In the genomic region with DNA sequence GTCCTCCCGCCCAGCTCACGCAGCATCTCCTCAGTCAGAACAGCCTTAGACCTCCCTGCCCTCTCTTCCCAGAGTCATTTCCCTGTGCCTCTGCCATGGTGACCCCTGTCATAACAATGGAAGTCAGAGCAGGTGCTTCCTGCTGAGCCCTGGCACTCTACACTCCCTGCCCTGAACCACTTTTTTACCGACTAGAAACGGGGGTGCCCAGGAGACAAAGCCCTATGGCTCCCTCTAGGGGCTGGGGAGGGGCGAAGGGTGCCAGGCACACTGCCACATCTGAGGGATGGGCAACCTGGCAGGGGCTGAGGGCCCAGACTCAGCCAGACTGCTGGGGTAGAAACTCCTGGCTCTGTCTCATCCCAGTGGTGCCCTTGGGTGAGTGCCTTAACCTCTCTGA, we compare ENCODE assay signal across 8 cellular contexts. TPM values are rescaled to one million over a fixed set of nuclear protein-coding genes. Genes with fewer than 3 reads are reported as not detected.
DNase-seq lines count a peak whose midpoint lies in the region; ATAC-seq, FAIRE-seq and TF ChIP-seq lines count a peak whose summit lies in the region.

No MANE protein-coding gene starts in this region.

- intact Hi-C loops in HepG2 (cut with micrococcal nuclease; ENCODE audit: unreplicated experiment) = no loop called here

- peaks cover 6% of the 10 kb centered on the region for H3K36me3 ChIP-seq in BJ (ENCODE audit: control insufficient read depth, insufficient read depth, low read length)
- no peaks in the 10 kb centered on the region for H3K36me3 ChIP-seq in HEK293 (ENCODE audit: control insufficient read depth in 2 of 2, insufficient read depth in 1 of 2, low read length in 2 of 2)
- no peaks in the 10 kb centered on the region for H3K36me3 ChIP-seq in HepG2 (replicated peaks in 1 of 2; ENCODE audit: control insufficient read depth in 1 of 2, insufficient read depth in 2 of 2, low read length in 2 of 2)

- H3K27me3 Mint-ChIP-seq in activated naive CD8-positive, alpha-beta T cell treated with anti-CD3 and anti-CD28 coated beads for 36 hours = no peaks in the 10 kb centered on the region

- H3K9me3 ChIP-seq in HEK293 (ENCODE audit: control insufficient read depth, insufficient read depth, low read depth, low read length) (no peaks in the 10 kb centered on the region), HepG2 (ENCODE audit: low read length) (no peaks in the 10 kb centered on the region)

- POLR2A ChIA-PET in BJ (lab: Charles Lee) (no interaction called here), HEK293 (lab: Yijun Ruan, JAX) (no interaction called here), HepG2 (lab: Yijun Ruan, JAX) (no interaction called here)

- no peaks in the 10 kb centered on the region for H4K20me1 ChIP-seq in HepG2 (ENCODE audit: insufficient read depth, low read length)

- H3K9ac ChIP-seq in HepG2 (ENCODE audit: insufficient read depth, low read depth, low read length) = no peak overlapping the region

- H3K9me3 Mint-ChIP-seq in activated naive CD8-positive, alpha-beta T cell treated with anti-CD3 and anti-CD28 coated beads for 36 hours = no peaks in the 10 kb centered on the region

- H3K79me2 ChIP-seq in HepG2 (ENCODE audit: insufficient read depth, low read length) = no peaks in the 10 kb centered on the region

- no peak overlapping the region for H2AFZ ChIP-seq in HepG2 (ENCODE audit: low read length)

- no peak for FAIRE-seq in HepG2 (lab: Jason Lieb, UNC)

- no peak overlapping the region for H3K4me3 Mint-ChIP-seq in activated naive CD8-positive, alpha-beta T cell treated with anti-CD3 and anti-CD28 coated beads for 36 hours

- no peaks in the 10 kb centered on the region for H3K27me3 ChIP-seq in BJ (ENCODE audit: control insufficient read depth, insufficient read depth, low read length)
- H3K27me3 ChIP-seq in HepG2 (ENCODE audit: control insufficient read depth in 1 of 2, insufficient read depth in 2 of 2, low read length in 2 of 2) = peaks cover 1 to 28% of the 10 kb centered on the region in 2 experiments; a peak in 4 of 5 replicates

- in situ Hi-C loops in HepG2 (cut with HindIII; ENCODE audit: extremely low pct_ligation_motif_present, low pct_unique_long_range_greater_than_20kb) = no loop called here

- H3K27ac ChIP-seq in HEK293 (ENCODE audit: extremely low read depth, low read depth, low read length) = no peak overlapping the region
- H3K27ac ChIP-seq in HepG2 (ENCODE audit: extremely low read length, insufficient read depth, low read length) = no peak overlapping the region

- H3K27ac Mint-ChIP-seq in activated naive CD8-positive, alpha-beta T cell treated with anti-CD3 and anti-CD28 coated beads for 36 hours = no peak overlapping the region

- DNase-seq in BJ (ENCODE audit: low read depth) (no peak), OCI-M1 (lab: John Stamatoyannopoulos, UW) (peak; percentile 44), HepG2 (ENCODE audit: low spot score) (no peak)
- DNase-seq in activated naive CD8-positive, alpha-beta T cell treated with anti-CD3 and anti-CD28 coated beads for 36 hours = peak; percentile 44

- peak; percentile 61 for TF ChIP-seq CTCF in BJ (IDR thresholded peaks at IDR 0.05; ENCODE audit: insufficient read depth, low read depth, low read length)
- peak; percentile 82 for TF ChIP-seq CTCF in HEK293 (tag by site-specific recombination; IDR thresholded peaks at IDR 0.05)
- TF ChIP-seq CTCF in HepG2 (CRISPR knock-in tag; IDR thresholded peaks at IDR 0.05) = peak; percentile 73

- H3K4me3 ChIP-seq in BJ (ENCODE audit: low read depth, low read length) (no peak overlapping the region), HEK293 (ENCODE audit: low read depth, low read length) (no peak overlapping the region), HepG2 (replicated peaks in 1 of 3; ENCODE audit: insufficient read depth in 1 of 3, low read depth in 2 of 3, low read length in 3 of 3) (no peak overlapping the region)

- H3K36me3 Mint-ChIP-seq in activated naive CD8-positive, alpha-beta T cell treated with anti-CD3 and anti-CD28 coated beads for 36 hours = peaks cover 30% of the 10 kb centered on the region

- CTCF ChIA-PET in BJ (lab: Yijun Ruan, JAX) (interaction anchor here (0.6 to 1.1 kb wide), 4 partner anchors 10 to 21 kb away, joined by 3 to 5 read pairs (median 3); no protein-coding TSS in a partner anchor), HEK293 (lab: Yijun Ruan, JAX) (interaction anchor here (0.6 to 4.7 kb wide), 8 partner anchors 11 to 22 kb away, joined by 3 to 39 read pairs (median 4); partner anchors contain the start of gene ZNF574), HepG2 (lab: Yijun Ruan, JAX; ENCODE audit: low intra/inter-chr PET ratio, low total read pairs) (no interaction called here)

- TF ChIP-seq EP300 in HepG2 (IDR thresholded peaks at IDR 0.05; ENCODE audit: low read depth in 2 of 2, low read length in 2 of 2) (no peak), HepG2 (CRISPR knock-in tag; IDR thresholded peaks at IDR 0.05; ENCODE audit: borderline replicate concordance) (no peak)

- H3K4me2 ChIP-seq in HepG2 (ENCODE audit: low read depth, low read length) = no peak overlapping the region

- TF ChIP-seq RAD21 in HepG2 (CRISPR knock-in tag; IDR thresholded peaks at IDR 0.05) = no peak

- no peak for TF ChIP-seq POLR2A in HepG2 (IDR thresholded peaks at IDR 0.05; ENCODE audit: insufficient read depth in 1 of 2, low read depth in 2 of 2, low read length in 2 of 2)

- WGBS in HepG2 (ENCODE audit: low lambda C conversion rate) = 61% methylated on average over 2 of the region's 5 CpGs

- H3K4me1 Mint-ChIP-seq in activated naive CD8-positive, alpha-beta T cell treated with anti-CD3 and anti-CD28 coated beads for 36 hours = peaks cover 24% of the 10 kb centered on the region

- ATAC-seq in HepG2 (peak; percentile 44; the same call in 2 of the 3 replicates), GM21825 (IDR thresholded peaks at IDR 0.05; ENCODE audit: unreplicated experiment) (no peak), GM18858 (IDR thresholded peaks at IDR 0.05; ENCODE audit: unreplicated experiment) (no peak), HG03457 (IDR thresholded peaks at IDR 0.05; ENCODE audit: unreplicated experiment) (no peak)

- BruUV-seq in HepG2 (replicated peaks; lab: Mats Ljungman, UMichigan) = no TSS peak

- no peaks in the 10 kb centered on the region for H3K4me1 ChIP-seq in HEK293 (ENCODE audit: control insufficient read depth, insufficient read depth, low read length)
- peaks cover 15% of the 10 kb centered on the region for H3K4me1 ChIP-seq in HepG2 (ENCODE audit: insufficient read depth, low read length)

RNA-seq across cellular contexts. Expression of gene ZNF574, which starts 16.4 kb away (rescaled TPM):
- polyA plus RNA-seq in BJ (2011; rRNA removed) (5.6 and 10.4 TPM in 2 replicates), HepG2 (2011; rRNA removed) (7.7 and 9.5 TPM in 2 replicates)
- 22.8 and 31.8 TPM in 2 replicates for polyA minus RNA-seq in BJ (2011; rRNA and poly(A)+ RNA removed)
- total RNA-seq in activated naive CD8-positive, alpha-beta T cell treated with anti-CD3 and anti-CD28 coated beads for 36 hours = 10 to 100 TPM; 15.5 to 16.0 TPM
- total RNA-seq in HepG2 (2016; rRNA removed; fragmentation: Illumina TruSeq; extraction: Trizol) = 7.9 and 8.2 TPM in 2 replicates
- total RNA-seq in HepG2 (2016; cell fraction: cytosol; rRNA removed; fragmentation: Illumina TruSeq; extraction: Trizol; ENCODE audit: low read depth) = 2.3 and 2.4 TPM in 2 replicates
- total RNA-seq in HepG2 (2016; cell fraction: insoluble cytoplasmic fraction; rRNA removed; fragmentation: Illumina TruSeq; extraction: Trizol) = 7.7 and 8.2 TPM in 2 replicates
- total RNA-seq in HepG2 (2016; cell fraction: membrane; rRNA removed; fragmentation: Illumina TruSeq; extraction: Trizol) = 5.2 and 5.9 TPM in 2 replicates
- total RNA-seq in HepG2 (2016; cell fraction: nucleus; rRNA removed; fragmentation: Illumina TruSeq; extraction: Trizol) = 4.3 and 4.9 TPM in 2 replicates
- 6.7 and 9.5 TPM in 2 replicates for polyA plus RNA-seq in HepG2 (2011; cell fraction: cytosol; rRNA removed)
- polyA plus RNA-seq in HepG2 (2011; cell fraction: nucleus; rRNA removed) = 9.5 and 11.0 TPM in 2 replicates
- 4.3 and 4.4 TPM in 2 replicates for polyA plus RNA-seq in HepG2 (2012)
- polyA plus RNA-seq in HepG2 (2016; cell fraction: cytosol; fragmentation: Illumina TruSeq; extraction: Trizol; ENCODE audit: low read depth) = 0.51 and 0.69 TPM in 2 replicates
- 6.5 and 7.9 TPM in 2 replicates for polyA plus RNA-seq in HepG2 (2016; cell fraction: insoluble cytoplasmic fraction; fragmentation: Illumina TruSeq; extraction: Trizol; ENCODE audit: low read depth)
- polyA plus RNA-seq in HepG2 (2016; cell fraction: membrane; fragmentation: Illumina TruSeq; extraction: Trizol; ENCODE audit: low read depth) = 1.4 TPM in 2 replicates
- 6.0 and 6.3 TPM in 2 replicates for polyA plus RNA-seq in HepG2 (2016; cell fraction: nucleus; fragmentation: Illumina TruSeq; extraction: Trizol; ENCODE audit: insufficient read depth, low read depth)
- 24.3 and 39.3 TPM in 2 replicates for polyA minus RNA-seq in HepG2 (2011; rRNA and poly(A)+ RNA removed; ENCODE audit: low replicate concordance)
- polyA minus RNA-seq in HepG2 (2011; cell fraction: cytosol; rRNA and poly(A)+ RNA removed) = 12.1 and 12.4 TPM in 2 replicates
- polyA minus RNA-seq in HepG2 (2011; cell fraction: nucleus; rRNA and poly(A)+ RNA removed) = 5.8 and 6.5 TPM in 2 replicates

RNA-seq across cellular contexts. Expression of gene GRIK5, which starts 22.3 kb away (rescaled TPM):
- 0.06 and 0.10 TPM in 2 replicates for polyA plus RNA-seq in BJ (2011; rRNA removed)
- 0.09 and 0.15 TPM in 2 replicates for polyA minus RNA-seq in BJ (2011; rRNA and poly(A)+ RNA removed)
- under 1 TPM; 0.58 to 0.74 TPM for total RNA-seq in activated naive CD8-positive, alpha-beta T cell treated with anti-CD3 and anti-CD28 coated beads for 36 hours
- not detected in 2 replicates for total RNA-seq in HepG2 (2016; rRNA removed; fragmentation: Illumina TruSeq; extraction: Trizol)
- not detected in 2 replicates for total RNA-seq in HepG2 (2016; cell fraction: cytosol; rRNA removed; fragmentation: Illumina TruSeq; extraction: Trizol; ENCODE audit: low read depth)
- not detected in 2 replicates for total RNA-seq in HepG2 (2016; cell fraction: insoluble cytoplasmic fraction; rRNA removed; fragmentation: Illumina TruSeq; extraction: Trizol)
- total RNA-seq in HepG2 (2016; cell fraction: membrane; rRNA removed; fragmentation: Illumina TruSeq; extraction: Trizol) = not detected in 2 replicates
- total RNA-seq in HepG2 (2016; cell fraction: nucleus; rRNA removed; fragmentation: Illumina TruSeq; extraction: Trizol) = not detected in 2 replicates
- polyA plus RNA-seq in HepG2 (2011; rRNA removed) = 0.05 TPM in 1 of 2 replicates, not detected in the other
- polyA plus RNA-seq in HepG2 (2011; cell fraction: cytosol; rRNA removed) = 0.03 TPM in 1 of 2 replicates, not detected in the other
- polyA plus RNA-seq in HepG2 (2011; cell fraction: nucleus; rRNA removed) = 0.10 and 0.14 TPM in 2 replicates
- polyA plus RNA-seq in HepG2 (2012) = not detected in 2 replicates
- not detected in 2 replicates for polyA plus RNA-seq in HepG2 (2016; cell fraction: cytosol; fragmentation: Illumina TruSeq; extraction: Trizol; ENCODE audit: low read depth)
- polyA plus RNA-seq in HepG2 (2016; cell fraction: insoluble cytoplasmic fraction; fragmentation: Illumina TruSeq; extraction: Trizol; ENCODE audit: low read depth) = not detected in 2 replicates
- not detected in 2 replicates for polyA plus RNA-seq in HepG2 (2016; cell fraction: membrane; fragmentation: Illumina TruSeq; extraction: Trizol; ENCODE audit: low read depth)
- not detected in 2 replicates for polyA plus RNA-seq in HepG2 (2016; cell fraction: nucleus; fragmentation: Illumina TruSeq; extraction: Trizol; ENCODE audit: insufficient read depth, low read depth)
- polyA minus RNA-seq in HepG2 (2011; rRNA and poly(A)+ RNA removed; ENCODE audit: low replicate concordance) = 0.08 and 0.12 TPM in 2 replicates
- not detected in 2 replicates for polyA minus RNA-seq in HepG2 (2011; cell fraction: cytosol; rRNA and poly(A)+ RNA removed)
- polyA minus RNA-seq in HepG2 (2011; cell fraction: nucleus; rRNA and poly(A)+ RNA removed) = not detected in 2 replicates

RNA-seq across cellular contexts. Expression of gene POU2F2, which starts 39.9 kb away (rescaled TPM):
- 1.8 and 2.2 TPM in 2 replicates for polyA plus RNA-seq in BJ (2011; rRNA removed)
- 1.1 and 1.5 TPM in 2 replicates for polyA minus RNA-seq in BJ (2011; rRNA and poly(A)+ RNA removed)
- 10 to 100 TPM; 50.8 to 52.2 TPM for total RNA-seq in activated naive CD8-positive, alpha-beta T cell treated with anti-CD3 and anti-CD28 coated beads for 36 hours
- 0.03 and 0.09 TPM in 2 replicates for total RNA-seq in HepG2 (2016; rRNA removed; fragmentation: Illumina TruSeq; extraction: Trizol)
- not detected in 2 replicates for total RNA-seq in HepG2 (2016; cell fraction: cytosol; rRNA removed; fragmentation: Illumina TruSeq; extraction: Trizol; ENCODE audit: low read depth)
- total RNA-seq in HepG2 (2016; cell fraction: insoluble cytoplasmic fraction; rRNA removed; fragmentation: Illumina TruSeq; extraction: Trizol) = 0.10 and 0.28 TPM in 2 replicates
- 0.06 TPM in 1 of 2 replicates, not detected in the other for total RNA-seq in HepG2 (2016; cell fraction: membrane; rRNA removed; fragmentation: Illumina TruSeq; extraction: Trizol)
- 0.22 TPM in 1 of 2 replicates, not detected in the other for total RNA-seq in HepG2 (2016; cell fraction: nucleus; rRNA removed; fragmentation: Illumina TruSeq; extraction: Trizol)
- polyA plus RNA-seq in HepG2 (2011; rRNA removed) = 0.17 and 0.25 TPM in 2 replicates
- 0.09 and 0.19 TPM in 2 replicates for polyA plus RNA-seq in HepG2 (2011; cell fraction: cytosol; rRNA removed)
- polyA plus RNA-seq in HepG2 (2011; cell fraction: nucleus; rRNA removed) = 1.3 TPM in 2 replicates
- 0.19 and 0.59 TPM in 2 replicates for polyA plus RNA-seq in HepG2 (2012)
- polyA plus RNA-seq in HepG2 (2016; cell fraction: cytosol; fragmentation: Illumina TruSeq; extraction: Trizol; ENCODE audit: low read depth) = not detected in 2 replicates
- 0.19 and 0.27 TPM in 2 replicates for polyA plus RNA-seq in HepG2 (2016; cell fraction: insoluble cytoplasmic fraction; fragmentation: Illumina TruSeq; extraction: Trizol; ENCODE audit: low read depth)
- not detected in 2 replicates for polyA plus RNA-seq in HepG2 (2016; cell fraction: membrane; fragmentation: Illumina TruSeq; extraction: Trizol; ENCODE audit: low read depth)
- 0.47 and 1.5 TPM in 2 replicates for polyA plus RNA-seq in HepG2 (2016; cell fraction: nucleus; fragmentation: Illumina TruSeq; extraction: Trizol; ENCODE audit: insufficient read depth, low read depth)
- 0.14 and 0.24 TPM in 2 replicates for polyA minus RNA-seq in HepG2 (2011; rRNA and poly(A)+ RNA removed; ENCODE audit: low replicate concordance)
- polyA minus RNA-seq in HepG2 (2011; cell fraction: cytosol; rRNA and poly(A)+ RNA removed) = not detected in 2 replicates
- 0.64 and 0.87 TPM in 2 replicates for polyA minus RNA-seq in HepG2 (2011; cell fraction: nucleus; rRNA and poly(A)+ RNA removed)

Comparison
In these comparisons a context has a peak if more than half of its experiments do, and no peak if none do; other contexts are left out.
1. DNase-seq: peak in OCI-M1 (single experiment) and activated naive CD8-positive, alpha-beta T cell treated with anti-CD3 and anti-CD28 coated beads for 36 hours (single experiment); none in BJ (single experiment) and HepG2 (single experiment).
2. RNA of gene POU2F2, which starts 39.9 kb away (total RNA-seq): 50.8 to 52.2 TPM in activated naive CD8-positive, alpha-beta T cell treated with anti-CD3 and anti-CD28 coated beads for 36 hours; 0.03 to 0.28 TPM in HepG2; every median in the first group is over 10 times any median in the second.
3. Peak in every context shown above with its lines, with median percentiles within 50 percentile points of each other: CTCF ChIP-seq.